Comparison of ENCODE assay signal across 21 cellular contexts in the genomic region with DNA sequence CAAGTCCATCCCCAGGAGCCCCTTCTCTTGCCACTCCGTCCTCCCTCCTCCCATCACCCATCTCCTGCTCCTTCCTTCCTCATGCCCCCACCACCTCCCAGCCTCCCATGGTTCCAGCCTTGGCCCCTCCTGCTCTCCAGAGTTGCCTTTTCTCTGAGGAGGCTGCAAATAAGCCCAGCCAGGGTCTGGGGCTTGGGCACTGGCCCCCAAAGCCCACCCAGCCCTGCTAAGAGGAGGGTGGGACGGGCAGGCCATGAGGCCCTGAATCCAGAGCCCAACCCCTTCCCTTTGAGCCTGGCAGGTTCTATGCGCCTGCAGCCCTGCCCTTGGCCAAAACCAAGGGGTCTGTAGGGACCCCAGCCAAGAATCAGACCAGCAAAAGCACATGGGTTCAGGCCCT.
DNase-seq lines count a peak whose midpoint lies in the region; ATAC-seq and TF ChIP-seq lines count a peak whose summit lies in the region.
"Had no signal": no experiment of that assay in that cellular context is flagged by ENCODE, and none has a peak within 500 bp of the region (broad histone marks: within the 10 kb centered on the region; RNA-seq: fewer than 3 reads in every experiment).

No MANE protein-coding gene starts in this region.

- no peak overlapping the region for H3K4me3 Mint-ChIP-seq in endodermal cell
- H3K4me3 Mint-ChIP-seq: activated T-cell treated with anti-CD3 and anti-CD28 coated beads, Interleukin-2, amount 50 U/mL, for 4 hours had no signal

- TF ChIP-seq CTCF in heart right ventricle (IDR thresholded peaks at IDR 0.05) (no peak), right atrium auricular region (IDR thresholded peaks at IDR 0.05) (no peak), endodermal cell (conservative IDR thresholded peaks at IDR 0.05) (no peak), uterus (IDR thresholded peaks at IDR 0.05) (no peak)

- H3K4me1 ChIP-seq in heart right ventricle, result peaks cover 24 to 81% (median 69%) of the 10 kb centered on the region in 9 donors
- peaks cover 0 to 73% of the 10 kb centered on the region in 2 donors for H3K4me1 ChIP-seq in right atrium auricular region
- H3K4me1 ChIP-seq in endodermal cell (ENCODE audit: control insufficient read depth, insufficient read depth, low read length), result peaks cover 15% of the 10 kb centered on the region
- H3K4me1 ChIP-seq in uterus, result peaks cover 16 to 38% of the 10 kb centered on the region in 2 donors

- no peaks in the 10 kb centered on the region for H3K27me3 ChIP-seq in heart right ventricle
- no peaks in the 10 kb centered on the region for H3K27me3 ChIP-seq in right atrium auricular region
- H3K27me3 ChIP-seq in endodermal cell (ENCODE audit: control insufficient read depth, insufficient read depth, low read length, poor library complexity, severe bottlenecking), result peaks cover 8% of the 10 kb centered on the region
- no peaks in the 10 kb centered on the region for H3K27me3 ChIP-seq in uterus
- H3K27me3 ChIP-seq: ovary, SJSA1 had no signal

- in situ Hi-C loops in ACHN (cut with HindIII; ENCODE audit: low pct_ligation_motif_present, low pct_unique_long_range_greater_than_20kb, low sequenced_read_pairs), result no loop called here

- DNase-seq in heart right ventricle, result no peak
- no peak for DNase-seq in right atrium auricular region (ENCODE audit: low spot score)
- DNase-seq in endodermal cell, result peak; percentile 42
- DNase-seq in sciatic nerve (ENCODE audit: low spot score), result peak; percentile 49
- no peak for DNase-seq in uterus
- DNase-seq in left lobe of liver (ENCODE audit: low spot score), result no peak
- DNase-seq in iPS-NIHi7 (ENCODE audit: extremely low spot score), result no peak
- DNase-seq in ACHN, result no peak
- DNase-seq: activated CD4-positive, alpha-beta T cell treated with anti-CD3 and anti-CD28 coated beads for 48 hours; activated naive CD4-positive, alpha-beta T cell; activated T-cell treated with anti-CD3 and anti-CD28 coated beads, Interleukin-2, amount 50 U/mL, for 4 hours; Calu3; H7; naive thymus-derived CD8-positive, alpha-beta T cell; NCI-H1048; NCI-H187 treated with DMSO at 0.1 percent for 48 hours; NCI-H526; stomach had no signal

- H3K27ac ChIP-seq in heart right ventricle (peak overlapping the region in 9 of 10 donors; percentile 27 to 87 (median 65)), right atrium auricular region (no peak overlapping the region), endodermal cell (ENCODE audit: low read depth, low read length) (no peak overlapping the region), uterus (peak overlapping the region; percentile 3 to 35)
- H3K27ac ChIP-seq: C4-2B, SJSA1 had no signal

- no peak for TF ChIP-seq POLR2A in uterus (IDR thresholded peaks at IDR 0.05)

- H3K36me3 Mint-ChIP-seq in endodermal cell (ENCODE audit: low read depth), result no peaks in the 10 kb centered on the region
- H3K36me3 Mint-ChIP-seq: naive thymus-derived CD8-positive, alpha-beta T cell had no signal

- H3K9me3 ChIP-seq in heart right ventricle (no peaks in the 10 kb centered on the region), right atrium auricular region (no peaks in the 10 kb centered on the region), endodermal cell (ENCODE audit: control insufficient read depth, low read length) (no peaks in the 10 kb centered on the region), uterus (no peaks in the 10 kb centered on the region)
- H3K9me3 ChIP-seq: ovary, SJSA1, stomach had no signal

- H3K4me3 ChIP-seq in heart right ventricle, result peak overlapping the region in 1 of 10 donors; percentile 31
- no peak overlapping the region for H3K4me3 ChIP-seq in right atrium auricular region
- no peak overlapping the region for H3K4me3 ChIP-seq in endodermal cell (ENCODE audit: low read length)
- H3K4me3 ChIP-seq in uterus, result no peak overlapping the region
- H3K4me3 ChIP-seq: ovary, SJSA1, stomach had no signal

- intact Hi-C loops in heart right ventricle (cut with DNase I), result loop anchor here in 1 of 10 donors (10.0 kb wide), 1 partner anchor 191 kb away; no protein-coding TSS in a partner anchor
- intact Hi-C loops in sciatic nerve (cut with DNase I), result no loop called here
- intact Hi-C loops in uterus (cut with DNase I; ENCODE audit: low total_unique reads), result no loop called here

- peaks cover 31% of the 10 kb centered on the region for H3K27me3 Mint-ChIP-seq in endodermal cell (ENCODE audit: insufficient read depth)

- no peaks in the 10 kb centered on the region for H3K36me3 ChIP-seq in heart right ventricle
- H3K36me3 ChIP-seq in right atrium auricular region, result no peaks in the 10 kb centered on the region
- H3K36me3 ChIP-seq in endodermal cell (ENCODE audit: control insufficient read depth, insufficient read depth, low read length), result no peaks in the 10 kb centered on the region
- H3K36me3 ChIP-seq in uterus, result no peaks in the 10 kb centered on the region
- H3K36me3 ChIP-seq: ovary, SJSA1, stomach had no signal

- peaks cover 22% of the 10 kb centered on the region for H3K4me1 Mint-ChIP-seq in endodermal cell

- no peak overlapping the region for H3K27ac Mint-ChIP-seq in endodermal cell

- ATAC-seq in heart right ventricle, result no peak
- no peak for ATAC-seq in sciatic nerve
- no peak for ATAC-seq in left lobe of liver
- ATAC-seq: activated T-cell treated with anti-CD3 and anti-CD28 coated beads, Interleukin-2, amount 50 U/mL, for 4 hours; naive thymus-derived CD8-positive, alpha-beta T cell had no signal

- no peaks in the 10 kb centered on the region for H3K9me3 Mint-ChIP-seq in endodermal cell
- H3K9me3 Mint-ChIP-seq: activated T-cell treated with anti-CD3 and anti-CD28 coated beads, Interleukin-2, amount 50 U/mL, for 4 hours; naive thymus-derived CD8-positive, alpha-beta T cell had no signal

- 78 to 82% methylated on average over 3 of the region's 3 CpGs for WGBS in heart right ventricle, 2 donors
- 95% methylated on average over 3 of the region's 3 CpGs; no CpG with 5 or more reads in 1 of the 2 experiments for WGBS in endodermal cell (ENCODE audit: insufficient coverage in 1 of 2, insufficient read length in 1 of 2), 2 experiments

- no peak overlapping the region for H3K9ac ChIP-seq in endodermal cell (ENCODE audit: extremely low read depth, low read length, poor library complexity, severe bottlenecking)

Comparison
In these comparisons a context has a peak if more than half of its experiments do, and no peak if none do; other contexts are left out.
1. H3K27ac ChIP-seq: peak in heart right ventricle (9 of 10) and uterus (2 of 2); none in right atrium auricular region (0 of 2) and endodermal cell (single experiment).
2. DNase-seq: peak in endodermal cell (single experiment) and sciatic nerve (single experiment); none in heart right ventricle (0 of 2), right atrium auricular region (single experiment), uterus (0 of 2), left lobe of liver (single experiment), iPS-NIHi7 (single experiment) and ACHN (single experiment).